11 cellular contexts compared by ENCODE assay signal in the genomic region with DNA sequence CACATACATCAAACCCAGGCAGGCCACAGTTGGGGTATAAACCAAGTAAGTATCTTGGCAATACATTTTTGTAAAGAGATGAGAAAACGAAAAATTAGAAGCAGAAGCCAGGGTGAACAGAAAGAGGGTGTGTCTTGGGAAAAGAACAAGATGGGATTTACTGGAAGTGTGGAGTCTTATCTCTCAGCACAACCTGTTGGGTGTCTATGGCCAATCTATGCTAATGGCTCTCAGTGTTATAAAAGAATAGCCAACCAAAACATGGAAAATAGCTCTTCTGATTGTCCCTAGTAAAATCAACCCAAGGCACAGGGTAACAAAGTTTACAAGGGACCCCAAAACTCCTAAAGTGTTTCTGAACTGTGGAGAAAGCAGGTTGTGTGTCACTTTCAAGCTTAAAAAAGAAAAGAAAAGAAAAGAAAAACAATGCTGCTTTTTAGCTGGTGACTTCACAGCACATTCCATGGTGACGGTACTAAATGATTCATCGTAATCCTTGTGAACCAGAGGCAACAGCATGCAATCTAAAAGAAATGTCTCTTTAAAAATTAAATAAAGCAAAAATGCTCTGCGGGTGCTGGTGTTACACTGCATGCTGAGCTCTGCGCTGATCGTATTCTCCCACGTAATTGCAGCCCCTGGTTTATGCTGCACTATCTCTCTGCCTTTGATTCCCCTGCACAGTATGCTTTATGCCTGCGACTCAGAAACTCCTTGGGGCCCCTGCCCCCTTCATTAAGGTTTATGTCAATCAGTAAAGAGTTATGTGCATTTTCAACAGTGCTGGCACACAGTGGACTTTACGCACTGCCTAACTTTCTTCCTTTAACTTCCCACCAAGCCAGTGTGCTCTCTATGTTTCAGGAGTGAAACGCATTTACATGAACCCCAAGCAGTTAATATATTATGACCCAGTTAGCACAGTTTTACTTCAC.
DNase-seq lines count a peak whose midpoint lies in the region; ATAC-seq and TF ChIP-seq lines count a peak whose summit lies in the region.
"Had no signal": no experiment of that assay in that cellular context is flagged by ENCODE, and none has a peak within 500 bp of the region (broad histone marks: within the 10 kb centered on the region; RNA-seq: fewer than 3 reads in every experiment).

No MANE protein-coding gene starts in this region.

- H3K4me3 Mint-ChIP-seq in activated CD4-positive, alpha-beta T cell treated with anti-CD3 and anti-CD28 coated beads for 36 hours = no peak overlapping the region
- no peak overlapping the region for H3K4me3 Mint-ChIP-seq in activated CD8-positive, alpha-beta T cell treated with anti-CD3 and anti-CD28 coated beads for 36 hours

- peak overlapping the region; percentile 14 for H3K27ac ChIP-seq in epithelial cell of prostate
- H3K27ac ChIP-seq: SK-N-MC had no signal

- H3K27ac Mint-ChIP-seq in activated CD4-positive, alpha-beta T cell treated with anti-CD3 and anti-CD28 coated beads for 36 hours = no peak overlapping the region
- H3K27ac Mint-ChIP-seq in activated CD8-positive, alpha-beta T cell treated with anti-CD3 and anti-CD28 coated beads for 36 hours = no peak overlapping the region

- peaks cover 3% of the 10 kb centered on the region for H3K27me3 Mint-ChIP-seq in activated CD4-positive, alpha-beta T cell treated with anti-CD3 and anti-CD28 coated beads for 36 hours
- no peaks in the 10 kb centered on the region for H3K27me3 Mint-ChIP-seq in activated CD8-positive, alpha-beta T cell treated with anti-CD3 and anti-CD28 coated beads for 36 hours

- ATAC-seq in HG03280 (IDR thresholded peaks at IDR 0.05; ENCODE audit: unreplicated experiment) = no peak
- ATAC-seq in activated CD4-positive, alpha-beta T cell treated with anti-CD3 and anti-CD28 coated beads for 36 hours = no peak
- ATAC-seq in activated CD8-positive, alpha-beta T cell treated with anti-CD3 and anti-CD28 coated beads for 36 hours = no peak

- TF ChIP-seq CTCF in activated CD8-positive, alpha-beta T cell treated with anti-CD3 and anti-CD28 coated beads for 36 hours (IDR thresholded peaks at IDR 0.05) = no peak

- H3K4me1 Mint-ChIP-seq in activated CD4-positive, alpha-beta T cell treated with anti-CD3 and anti-CD28 coated beads for 36 hours = no peaks in the 10 kb centered on the region
- no peaks in the 10 kb centered on the region for H3K4me1 Mint-ChIP-seq in activated CD8-positive, alpha-beta T cell treated with anti-CD3 and anti-CD28 coated beads for 36 hours (ENCODE audit: low read depth)

- H3K9me3 Mint-ChIP-seq in activated CD4-positive, alpha-beta T cell treated with anti-CD3 and anti-CD28 coated beads for 36 hours (ENCODE audit: low read depth) = peaks cover 2% of the 10 kb centered on the region
- H3K9me3 Mint-ChIP-seq in activated CD8-positive, alpha-beta T cell treated with anti-CD3 and anti-CD28 coated beads for 36 hours = peaks cover 2% of the 10 kb centered on the region

- intact Hi-C loops in activated CD4-positive, alpha-beta T cell treated with anti-CD3 and anti-CD28 coated beads for 36 hours (cut with DNase I, micrococcal nuclease) = no loop called here
- intact Hi-C loops in activated CD8-positive, alpha-beta T cell treated with anti-CD3 and anti-CD28 coated beads for 36 hours (cut with micrococcal nuclease) = no loop called here

- CTCF ChIA-PET in activated CD4-positive, alpha-beta T cell treated with anti-CD3 and anti-CD28 coated beads for 36 hours (lab: Charles Lee) = no interaction called here
- CTCF ChIA-PET in activated CD8-positive, alpha-beta T cell treated with anti-CD3 and anti-CD28 coated beads for 36 hours (lab: Charles Lee) = no interaction called here

- H3K36me3 Mint-ChIP-seq in activated CD4-positive, alpha-beta T cell treated with anti-CD3 and anti-CD28 coated beads for 36 hours (ENCODE audit: low read depth) = no peaks in the 10 kb centered on the region
- no peaks in the 10 kb centered on the region for H3K36me3 Mint-ChIP-seq in activated CD8-positive, alpha-beta T cell treated with anti-CD3 and anti-CD28 coated beads for 36 hours (ENCODE audit: low read depth)

- peak; percentile 66 for DNase-seq in Daoy (ENCODE audit: low read depth)
- DNase-seq in RPMI7951 (ENCODE audit: low read depth) = peak; percentile 71
- DNase-seq in epithelial cell of prostate (ENCODE audit: low read depth, low spot score) = no peak
- DNase-seq in non-pigmented ciliary epithelial cell (ENCODE audit: low read depth) = peak; percentile 78
- no peak for DNase-seq in central memory CD4-positive, alpha-beta T cell
- DNase-seq in activated CD4-positive, alpha-beta T cell treated with anti-CD3 and anti-CD28 coated beads for 36 hours = no peak
- no peak for DNase-seq in activated CD8-positive, alpha-beta T cell treated with anti-CD3 and anti-CD28 coated beads for 36 hours
- DNase-seq: DMS153; effector CD4-positive, alpha-beta T cell had no signal

- POLR2A ChIA-PET in activated CD4-positive, alpha-beta T cell treated with anti-CD3 and anti-CD28 coated beads for 36 hours (lab: Charles Lee) = no interaction called here
- POLR2A ChIA-PET in activated CD8-positive, alpha-beta T cell treated with anti-CD3 and anti-CD28 coated beads for 36 hours (lab: Charles Lee) = no interaction called here

Comparison
In these comparisons a context has a peak if more than half of its experiments do, and no peak if none do; other contexts are left out.
1. DNase-seq: peak in Daoy (single experiment), RPMI7951 (single experiment) and non-pigmented ciliary epithelial cell (single experiment); none in epithelial cell of prostate (single experiment), central memory CD4-positive, alpha-beta T cell (single experiment), activated CD4-positive, alpha-beta T cell treated with anti-CD3 and anti-CD28 coated beads for 36 hours (single experiment) and activated CD8-positive, alpha-beta T cell treated with anti-CD3 and anti-CD28 coated beads for 36 hours (single experiment).